Comparison of ENCODE assay signal across 25 cellular contexts in genomic region chr7:108557191-108557590, GRCh38.
"Had no signal": no experiment of that assay in that cellular context is flagged by ENCODE, and none has a peak within 500 bp of the region (broad histone marks: within the 10 kb centered on the region; RNA-seq: fewer than 3 reads in every experiment).

No MANE protein-coding gene starts in this region.

- DNase-seq: natural killer cell; occipital lobe; ovary; posterior cingulate gyrus; psoas muscle; right cardiac atrium; sigmoid colon; small intestine; stimulated activated CD4-positive, alpha-beta T cell treated with anti-CD3 and anti-CD28 coated beads, Interleukin-15, amount 100 ng/mL, for 24 hours; stimulated activated CD4-positive, alpha-beta T cell treated with anti-CD3 and anti-CD28 coated beads, Interleukin-2, amount 100 ng/mL, for 24 hours; stimulated activated CD4-positive, alpha-beta T cell treated with anti-CD3 and anti-CD28 coated beads, Interleukin-2, amount 100 ng/mL, for 48 hours; stimulated activated CD4-positive, alpha-beta T cell treated with anti-CD3 and anti-CD28 coated beads, Interleukin-4, amount 100 ng/mL, for 24 hours; stimulated activated naive B cell treated with anti-CD40 and anti-IgM and Interleukin-4, amounts not matched to agents 10 μg/mL and 1 μg/mL and 100 μg/mL, for 72 hours; stimulated activated naive CD4-positive, alpha-beta T cell treated with Interleukin-2 at 50 U/mL for 16 hours; stomach; thyroid gland; trophoblast cell; upper lobe of left lung had no signal

- H3K9me3 ChIP-seq: psoas muscle, thyroid gland had no signal

- H3K27me3 ChIP-seq: neural progenitor cell, ovary, sigmoid colon, stomach, thyroid gland, tibial nerve, upper lobe of left lung, vagina had no signal

- H3K4me2 ChIP-seq: neural progenitor cell had no signal

- H3K36me3 ChIP-seq: neural progenitor cell, ovary, sigmoid colon, thoracic aorta, thyroid gland, vagina had no signal

- H3K4me1 ChIP-seq: neural progenitor cell, parathyroid adenoma, psoas muscle, sigmoid colon, stomach, thyroid gland, tibial nerve, upper lobe of left lung, vagina had no signal

- H3K4me3 ChIP-seq: neural progenitor cell, ovary, psoas muscle, sigmoid colon, stomach, thoracic aorta, thyroid gland, tibial nerve, upper lobe of left lung, vagina had no signal

- FAIRE-seq: small intestine, urothelium cell line had no signal

- ATAC-seq: natural killer cell; psoas muscle; right cardiac atrium; stimulated activated effector memory CD8-positive, alpha-beta T cell treated with anti-CD3 and anti-CD28 coated beads, Interleukin-12 subunit alpha, Interleukin-12 subunit beta, amount 100 ng/mL, for 72 hours; stimulated activated naive B cell treated with anti-CD40 and anti-IgM and Interleukin-4, amounts not matched to agents 10 μg/mL and 1 μg/mL and 100 μg/mL, for 72 hours had no signal

- H2AFZ ChIP-seq: neural progenitor cell, parathyroid adenoma had no signal

- H3K9ac ChIP-seq: neural progenitor cell, parathyroid adenoma had no signal

- H3K27ac ChIP-seq: neural progenitor cell, ovary, parathyroid adenoma, psoas muscle, sigmoid colon, stomach, thoracic aorta, thyroid gland, tibial nerve, upper lobe of left lung, vagina had no signal
